In the genomic region with DNA sequence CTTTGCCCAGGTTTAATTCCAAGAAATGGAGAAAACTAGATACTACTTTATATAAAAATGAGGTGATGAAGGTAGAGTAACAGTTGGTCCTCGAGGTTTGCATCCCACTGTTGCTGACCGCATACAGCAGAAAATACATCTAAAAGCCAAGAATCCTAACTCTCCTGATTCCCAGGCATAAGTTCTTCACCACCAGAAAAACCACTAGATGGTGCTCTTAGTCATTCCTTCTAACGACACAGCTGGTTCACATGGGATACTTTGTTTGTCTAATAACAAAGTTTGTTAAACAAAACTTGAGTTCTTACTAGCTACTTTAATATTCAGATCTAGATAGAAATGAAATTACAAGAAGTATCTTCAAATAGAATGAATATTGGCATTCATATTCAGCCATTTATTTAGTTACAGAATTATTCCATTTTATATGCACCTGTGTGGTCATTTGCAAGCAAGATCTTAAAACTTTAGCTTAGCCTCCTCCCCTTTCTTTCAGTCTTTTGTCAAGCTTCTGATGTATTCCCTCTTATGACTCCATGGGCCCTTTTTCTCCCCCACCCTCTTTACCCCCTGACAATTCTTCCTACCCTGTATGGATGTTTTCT, we compare ENCODE assay signal across 9 cellular contexts. TPM values are rescaled to one million over a fixed set of nuclear protein-coding genes. Genes with fewer than 3 reads are reported as not detected.
DNase-seq lines count a peak whose midpoint lies in the region; ATAC-seq, FAIRE-seq and TF ChIP-seq lines count a peak whose summit lies in the region.
"Had no signal": no experiment of that assay in that cellular context is flagged by ENCODE, and none has a peak within 500 bp of the region (broad histone marks: within the 10 kb centered on the region; RNA-seq: fewer than 3 reads in every experiment).

No MANE protein-coding gene starts in this region.

- no peaks in the 10 kb centered on the region for H3K4me1 ChIP-seq in astrocyte (ENCODE audit: insufficient read depth, low read length)

- no peaks in the 10 kb centered on the region for H3K4me1 Mint-ChIP-seq in astrocyte (ENCODE audit: low read depth, unreplicated experiment)
- no peaks in the 10 kb centered on the region for H3K4me1 Mint-ChIP-seq in activated T-helper 1 cell treated with anti-CD3 and anti-CD28 coated beads, Interleukin-12 subunit alpha, Interleukin-12 subunit beta, Interleukin-2, Interleukin-4 antibody, amounts not matched to agents 30 ng/mL and 10 ng/mL and 1 ng/mL, durations not matched to agents 14 hours and 24 hours and 36 hours (ENCODE audit: low read depth)

- no peak overlapping the region for H3K4me2 ChIP-seq in astrocyte (ENCODE audit: low read length)

- no peaks in the 10 kb centered on the region for H4K20me1 ChIP-seq in astrocyte (ENCODE audit: insufficient read depth, low read length)

- intact Hi-C loops in activated T-helper 1 cell treated with anti-CD3 and anti-CD28 coated beads, Interleukin-12 subunit alpha, Interleukin-12 subunit beta, Interleukin-2, Interleukin-4 antibody, amounts not matched to agents 30 ng/mL and 10 ng/mL and 1 ng/mL, durations not matched to agents 14 hours and 24 hours and 36 hours (cut with micrococcal nuclease), result no loop called here

- peaks cover 2% of the 10 kb centered on the region for H3K27me3 Mint-ChIP-seq in astrocyte (ENCODE audit: low read depth, unreplicated experiment)
- H3K27me3 Mint-ChIP-seq in activated T-helper 1 cell treated with anti-CD3 and anti-CD28 coated beads, Interleukin-12 subunit alpha, Interleukin-12 subunit beta, Interleukin-2, Interleukin-4 antibody, amounts not matched to agents 30 ng/mL and 10 ng/mL and 1 ng/mL, durations not matched to agents 14 hours and 24 hours and 36 hours (ENCODE audit: insufficient read depth), result no peaks in the 10 kb centered on the region

- H3K9me3 ChIP-seq in astrocyte (ENCODE audit: insufficient read depth, low read depth, low read length), result no peaks in the 10 kb centered on the region

- peak; percentile 72 for DNase-seq in ELR (ENCODE audit: low read depth)
- DNase-seq in LoVo (ENCODE audit: low spot score), result peak; percentile 25
- peak; percentile 44 for DNase-seq in astrocyte (ENCODE audit: low read depth)
- DNase-seq in left kidney (ENCODE audit: low read depth, low spot score), result peak; percentile 73
- no peak for DNase-seq in activated T-helper 1 cell treated with anti-CD3 and anti-CD28 coated beads, Interleukin-12 subunit alpha, Interleukin-12 subunit beta, Interleukin-2, Interleukin-4 antibody, amounts not matched to agents 30 ng/mL and 10 ng/mL and 1 ng/mL, durations not matched to agents 14 hours and 24 hours and 36 hours (ENCODE audit: low spot score)
- no peak for DNase-seq in DMS153 treated with DMSO at 0.1 percent for 48 hours (lab: John Stamatoyannopoulos, UW; ENCODE audit: unreplicated experiment)

- H3K79me2 ChIP-seq in astrocyte (ENCODE audit: insufficient read depth, low read length), result no peaks in the 10 kb centered on the region

- H3K4me3 Mint-ChIP-seq in astrocyte (ENCODE audit: unreplicated experiment), result no peak overlapping the region
- no peak overlapping the region for H3K4me3 Mint-ChIP-seq in activated T-helper 1 cell treated with anti-CD3 and anti-CD28 coated beads, Interleukin-12 subunit alpha, Interleukin-12 subunit beta, Interleukin-2, Interleukin-4 antibody, amounts not matched to agents 30 ng/mL and 10 ng/mL and 1 ng/mL, durations not matched to agents 14 hours and 24 hours and 36 hours

- ATAC-seq in GM21360 (IDR thresholded peaks at IDR 0.05; ENCODE audit: unreplicated experiment), result no peak
- ATAC-seq in HG02759 (IDR thresholded peaks at IDR 0.05; ENCODE audit: unreplicated experiment), result no peak

- no peak overlapping the region for H3K27ac ChIP-seq in astrocyte (ENCODE audit: low read depth, low read length)

- no peak overlapping the region for H2AFZ ChIP-seq in astrocyte (ENCODE audit: low read depth, low read length)

- no peaks in the 10 kb centered on the region for H3K27me3 ChIP-seq in astrocyte (ENCODE audit: insufficient read depth, low read length)

- TF ChIP-seq CTCF in astrocyte (IDR thresholded peaks at IDR 0.05; ENCODE audit: insufficient read depth, low read depth, low read length), result peak; percentile 72

- no peaks in the 10 kb centered on the region for H3K36me3 Mint-ChIP-seq in astrocyte (ENCODE audit: low read depth, unreplicated experiment)
- H3K36me3 Mint-ChIP-seq in activated T-helper 1 cell treated with anti-CD3 and anti-CD28 coated beads, Interleukin-12 subunit alpha, Interleukin-12 subunit beta, Interleukin-2, Interleukin-4 antibody, amounts not matched to agents 30 ng/mL and 10 ng/mL and 1 ng/mL, durations not matched to agents 14 hours and 24 hours and 36 hours (ENCODE audit: low read depth), result no peaks in the 10 kb centered on the region

- FAIRE-seq in astrocyte (lab: Jason Lieb, UNC), result peak; percentile 94

- no peak overlapping the region for H3K27ac Mint-ChIP-seq in astrocyte (ENCODE audit: unreplicated experiment)
- H3K27ac Mint-ChIP-seq in activated T-helper 1 cell treated with anti-CD3 and anti-CD28 coated beads, Interleukin-12 subunit alpha, Interleukin-12 subunit beta, Interleukin-2, Interleukin-4 antibody, amounts not matched to agents 30 ng/mL and 10 ng/mL and 1 ng/mL, durations not matched to agents 14 hours and 24 hours and 36 hours, result no peak overlapping the region

- H3K4me3 ChIP-seq in astrocyte (ENCODE audit: insufficient read depth, low read depth, low read length), result no peak overlapping the region

- H3K9ac ChIP-seq in astrocyte (ENCODE audit: low read length), result no peak overlapping the region

- H3K36me3 ChIP-seq in astrocyte (ENCODE audit: insufficient read depth, low read length), result no peaks in the 10 kb centered on the region

- H3K9me3 Mint-ChIP-seq in astrocyte (ENCODE audit: unreplicated experiment), result no peaks in the 10 kb centered on the region
- H3K9me3 Mint-ChIP-seq in activated T-helper 1 cell treated with anti-CD3 and anti-CD28 coated beads, Interleukin-12 subunit alpha, Interleukin-12 subunit beta, Interleukin-2, Interleukin-4 antibody, amounts not matched to agents 30 ng/mL and 10 ng/mL and 1 ng/mL, durations not matched to agents 14 hours and 24 hours and 36 hours, result no peaks in the 10 kb centered on the region

RNA-seq across cellular contexts. Expression of gene CYP26C1, which starts 54.1 kb away (rescaled TPM):
- not detected in 2 replicates for total RNA-seq in astrocyte
- not detected in 2 replicates for total RNA-seq in activated T-helper 1 cell treated with anti-CD3 and anti-CD28 coated beads, Interleukin-12 subunit alpha, Interleukin-12 subunit beta, Interleukin-2, Interleukin-4 antibody, amounts not matched to agents 30 ng/mL and 10 ng/mL and 1 ng/mL, durations not matched to agents 14 hours and 24 hours and 36 hours
- total RNA-seq: skeletal muscle tissue had no signal

Comparison
In these comparisons a context has a peak if more than half of its experiments do, and no peak if none do; other contexts are left out.
1. DNase-seq: peak in ELR (single experiment), LoVo (single experiment), astrocyte (single experiment) and left kidney (single experiment); none in activated T-helper 1 cell treated with anti-CD3 and anti-CD28 coated beads, Interleukin-12 subunit alpha, Interleukin-12 subunit beta, Interleukin-2, Interleukin-4 antibody, amounts not matched to agents 30 ng/mL and 10 ng/mL and 1 ng/mL, durations not matched to agents 14 hours and 24 hours and 36 hours (single experiment) and DMS153 treated with DMSO at 0.1 percent for 48 hours (single experiment).